In the genomic region with DNA sequence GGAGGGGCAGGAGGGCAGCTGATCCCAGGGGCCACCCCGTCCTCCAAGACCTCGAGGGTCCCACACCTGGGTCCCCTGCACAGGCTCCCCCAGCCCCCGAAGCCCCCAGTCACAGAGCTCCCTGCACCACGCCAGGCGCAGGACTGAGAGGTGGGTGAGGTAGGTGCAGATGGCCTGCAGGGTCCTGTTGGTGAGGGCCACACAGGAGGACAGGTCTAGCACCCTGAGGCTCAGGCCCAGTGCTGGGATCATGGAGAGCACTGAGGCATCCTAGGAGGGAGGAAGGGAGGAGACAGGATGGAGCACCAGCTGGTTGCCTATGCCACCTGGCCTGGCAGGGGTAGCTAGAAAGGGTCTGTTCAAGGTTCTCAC, we compare ENCODE assay signal across 2 cellular contexts.
TF ChIP-seq lines count a peak whose summit lies in the region.

No MANE protein-coding gene starts in this region.

TF ChIP-seq in IMR-90, 13 proteins besides CTCF, POLR2A, EP300 and RAD21:
- TF ChIP-seq NFE2L2 (IDR thresholded peaks at IDR 0.05; ENCODE audit: low read depth, low read length) (no peak), MAZ (IDR thresholded peaks at IDR 0.05; ENCODE audit: borderline replicate concordance, low read depth, low read length) (no peak), RFX5 (IDR thresholded peaks at IDR 0.05; ENCODE audit: low read depth, low read length) (no peak), FOS (IDR thresholded peaks at IDR 0.05; ENCODE audit: low read depth, low read length) (no peak), CHD1 (IDR thresholded peaks at IDR 0.05; ENCODE audit: low read depth, low read length) (no peak), BHLHE40 (IDR thresholded peaks at IDR 0.05; ENCODE audit: low read depth, low read length) (no peak), SMC3 (IDR thresholded peaks at IDR 0.05; ENCODE audit: low read depth, low read length) (no peak), MAFK (IDR thresholded peaks at IDR 0.05; ENCODE audit: low read depth, low read length) (no peak), RCOR1 (IDR thresholded peaks at IDR 0.05; ENCODE audit: insufficient replicate concordance, low read length) (no peak), CEBPB (IDR thresholded peaks at IDR 0.05; ENCODE audit: low read depth, low read length) (no peak), MXI1 (IDR thresholded peaks at IDR 0.05; ENCODE audit: borderline replicate concordance, low read depth, low read length) (no peak)
- TF ChIP-seq, protein P1, sequence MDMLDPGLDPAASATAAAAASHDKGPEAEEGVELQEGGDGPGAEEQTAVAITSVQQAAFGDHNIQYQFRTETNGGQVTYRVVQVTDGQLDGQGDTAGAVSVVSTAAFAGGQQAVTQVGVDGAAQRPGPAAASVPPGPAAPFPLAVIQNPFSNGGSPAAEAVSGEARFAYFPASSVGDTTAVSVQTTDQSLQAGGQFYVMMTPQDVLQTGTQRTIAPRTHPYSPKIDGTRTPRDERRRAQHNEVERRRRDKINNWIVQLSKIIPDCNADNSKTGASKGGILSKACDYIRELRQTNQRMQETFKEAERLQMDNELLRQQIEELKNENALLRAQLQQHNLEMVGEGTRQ (IDR thresholded peaks at IDR 0.05; ENCODE audit: low read depth, low read length): no peak
- TF ChIP-seq, protein P2, sequence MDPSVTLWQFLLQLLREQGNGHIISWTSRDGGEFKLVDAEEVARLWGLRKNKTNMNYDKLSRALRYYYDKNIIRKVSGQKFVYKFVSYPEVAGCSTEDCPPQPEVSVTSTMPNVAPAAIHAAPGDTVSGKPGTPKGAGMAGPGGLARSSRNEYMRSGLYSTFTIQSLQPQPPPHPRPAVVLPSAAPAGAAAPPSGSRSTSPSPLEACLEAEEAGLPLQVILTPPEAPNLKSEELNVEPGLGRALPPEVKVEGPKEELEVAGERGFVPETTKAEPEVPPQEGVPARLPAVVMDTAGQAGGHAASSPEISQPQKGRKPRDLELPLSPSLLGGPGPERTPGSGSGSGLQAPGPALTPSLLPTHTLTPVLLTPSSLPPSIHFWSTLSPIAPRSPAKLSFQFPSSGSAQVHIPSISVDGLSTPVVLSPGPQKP (IDR thresholded peaks at IDR 0.05; ENCODE audit: borderline replicate concordance, low read depth, low read length): no peak

TF ChIP-seq in H1, 55 proteins besides CTCF, POLR2A, EP300 and RAD21:
- no peak for TF ChIP-seq RNF2 (IDR thresholded peaks at IDR 0.05; ENCODE audit: borderline replicate concordance, low read depth, low read length, missing control alignments, poor library complexity, severe bottlenecking)
